In the genomic region with DNA sequence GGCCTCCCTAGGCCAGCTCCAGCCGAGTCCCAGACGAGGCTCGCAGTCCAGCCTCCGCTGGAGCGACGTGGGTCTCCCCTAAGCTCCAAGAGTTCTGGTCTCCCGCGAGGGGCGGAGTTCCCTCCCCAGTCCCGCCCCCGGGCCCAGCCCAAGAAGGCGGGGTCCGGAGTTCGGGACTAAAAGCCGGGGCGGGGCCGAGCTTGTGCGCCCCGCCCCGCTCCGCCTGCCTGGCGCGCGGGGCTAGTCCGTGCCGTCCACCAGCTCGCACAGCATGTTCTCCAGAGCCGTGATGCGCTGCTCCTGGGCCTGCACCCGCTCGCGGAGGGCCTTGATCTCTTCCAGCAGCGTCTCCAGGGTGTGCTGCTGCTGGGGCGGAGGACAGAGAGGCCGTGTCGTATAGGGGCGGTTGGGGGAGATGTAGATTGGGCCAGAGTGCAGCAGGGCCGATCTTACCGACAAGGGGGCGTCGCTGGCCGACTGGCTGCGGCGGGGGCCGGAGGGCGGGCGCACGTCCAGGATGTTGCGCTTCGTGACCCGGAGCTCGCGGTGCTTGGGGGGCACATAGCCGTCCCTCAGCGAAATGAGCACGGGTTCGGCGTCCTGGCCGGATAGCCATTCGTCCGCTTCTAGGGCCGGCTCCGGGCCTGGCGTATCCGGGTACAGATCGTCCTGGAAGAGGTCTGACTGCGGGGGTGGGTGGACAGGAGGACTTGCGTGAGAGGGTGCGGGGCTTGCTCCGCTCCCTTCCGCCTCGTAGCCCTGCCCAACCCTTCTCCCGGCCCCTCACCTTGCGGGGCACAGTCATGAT, we compare ENCODE assay signal across 8 cellular contexts. TPM values are rescaled to one million over a fixed set of nuclear protein-coding genes. Genes with fewer than 3 reads are reported as not detected.
DNase-seq lines count a peak whose midpoint lies in the region; ATAC-seq, FAIRE-seq and TF ChIP-seq lines count a peak whose summit lies in the region.

No MANE protein-coding gene starts in this region.

- peak overlapping the region; percentile 54 for H3K4me3 Mint-ChIP-seq in astrocyte (ENCODE audit: unreplicated experiment)

- no peaks in the 10 kb centered on the region for H3K9me3 Mint-ChIP-seq in astrocyte (ENCODE audit: unreplicated experiment)

- TF ChIP-seq POLR2A in A549 (IDR thresholded peaks at IDR 0.05; ENCODE audit: low read length) (no peak), uterus (IDR thresholded peaks at IDR 0.05) (peak; percentile 42 to 76)

- no peak overlapping the region for H3K27ac Mint-ChIP-seq in astrocyte (ENCODE audit: unreplicated experiment)

- peaks cover 11% of the 10 kb centered on the region for H4K20me1 ChIP-seq in astrocyte (ENCODE audit: insufficient read depth, low read length)

- POLR2A ChIA-PET in A549 (lab: Yijun Ruan, JAX), result interaction anchor here (0.6 kb wide), 1 partner anchor 24 kb away, joined by 3 read pairs; no protein-coding TSS in a partner anchor

- peaks cover 8% of the 10 kb centered on the region for H3K4me1 Mint-ChIP-seq in astrocyte (ENCODE audit: low read depth, unreplicated experiment)

- TF ChIP-seq EP300 in A549 (IDR thresholded peaks at IDR 0.05), result no peak

- H3K4me3 ChIP-seq in A549, result no peak overlapping the region
- peak overlapping the region; percentile 47 for H3K4me3 ChIP-seq in astrocyte (ENCODE audit: insufficient read depth, low read depth, low read length)
- peak overlapping the region; percentile 5 for H3K4me3 ChIP-seq in right cardiac atrium (ENCODE audit: low read length)
- H3K4me3 ChIP-seq in uterus, result peak overlapping the region; percentile 34 to 37

- H3K27ac ChIP-seq in A549 (peak overlapping the region in 1 of 2 experiments; percentile 18; a peak in 1 of 6 replicates), astrocyte (ENCODE audit: low read depth, low read length) (no peak overlapping the region), right cardiac atrium (ENCODE audit: low read length) (no peak overlapping the region), uterus (no peak overlapping the region)

- CTCF ChIA-PET in A549 (lab: Yijun Ruan, JAX), result interaction anchor here (0.8 to 23.2 kb wide), 13 partner anchors 10 to 478 kb away, joined by 3 to 447 read pairs (median 12); a partner anchor contains a TSS

- peaks cover 10% of the 10 kb centered on the region for H3K27me3 ChIP-seq in astrocyte (ENCODE audit: insufficient read depth, low read length)
- H3K27me3 ChIP-seq in right cardiac atrium (ENCODE audit: control insufficient read depth, insufficient read depth), result no peaks in the 10 kb centered on the region
- H3K27me3 ChIP-seq in uterus, result peaks cover 0 to 11% of the 10 kb centered on the region in 2 donors

- H3K4me2 ChIP-seq in A549, result peak overlapping the region; percentile 55
- H3K4me2 ChIP-seq in astrocyte (ENCODE audit: low read length), result peak overlapping the region; percentile 89

- 65% methylated on average over 45 of the region's 74 CpGs for WGBS in A549 (ENCODE audit: missing lambda C conversion rate)
- 17% methylated on average over 74 of the region's 74 CpGs for WGBS in right cardiac atrium

- peaks cover 8% of the 10 kb centered on the region for H3K27me3 Mint-ChIP-seq in astrocyte (ENCODE audit: low read depth, unreplicated experiment)

- peak overlapping the region; percentile 47 for H3K9ac ChIP-seq in astrocyte (ENCODE audit: low read length)

- no peaks in the 10 kb centered on the region for H3K36me3 ChIP-seq in astrocyte (ENCODE audit: insufficient read depth, low read length)
- H3K36me3 ChIP-seq in uterus, result no peaks in the 10 kb centered on the region

- H3K79me2 ChIP-seq in astrocyte (ENCODE audit: insufficient read depth, low read length), result no peaks in the 10 kb centered on the region

- peaks cover 45% of the 10 kb centered on the region for H3K4me1 ChIP-seq in A549
- H3K4me1 ChIP-seq in astrocyte (ENCODE audit: insufficient read depth, low read length), result peaks cover 35% of the 10 kb centered on the region
- H3K4me1 ChIP-seq in right cardiac atrium (ENCODE audit: control insufficient read depth, insufficient read depth, low read length), result peaks cover 8% of the 10 kb centered on the region
- H3K4me1 ChIP-seq in uterus, result peaks cover 0 to 26% of the 10 kb centered on the region in 2 donors

- H3K9me3 ChIP-seq in A549 (no peaks in the 10 kb centered on the region), astrocyte (ENCODE audit: insufficient read depth, low read depth, low read length) (no peaks in the 10 kb centered on the region), right cardiac atrium (ENCODE audit: control insufficient read depth, low read length) (no peaks in the 10 kb centered on the region), uterus (no peaks in the 10 kb centered on the region)

- FAIRE-seq in A549 (lab: Jason Lieb, UNC) (no peak), astrocyte (lab: Jason Lieb, UNC) (no peak)

- DNase-seq in A549 (ENCODE audit: low read depth in 1 of 2, low spot score in 1 of 2), result peak; percentile 73 to 74
- peak; percentile 94 for DNase-seq in HuH-7.5 (ENCODE audit: low spot score)
- peak; percentile 27 for DNase-seq in T1000 (lab: John Stamatoyannopoulos, UW)
- DNase-seq in astrocyte (ENCODE audit: low read depth), result peak; percentile 61
- DNase-seq in right cardiac atrium, result peak; percentile 87 to 97 (median 94)
- DNase-seq in putamen (ENCODE audit: low spot score), result peak; percentile 94
- peak; percentile 82 to 89 for DNase-seq in uterus

- TF ChIP-seq CTCF in A549 (IDR thresholded peaks at IDR 0.05) (no peak), astrocyte (IDR thresholded peaks at IDR 0.05; ENCODE audit: insufficient read depth, low read depth, low read length) (no peak), uterus (IDR thresholded peaks at IDR 0.05) (peak in 1 of 4 experiments; percentile 24)

- peaks cover 2% of the 10 kb centered on the region for H3K36me3 Mint-ChIP-seq in astrocyte (ENCODE audit: low read depth, unreplicated experiment)

- ATAC-seq in A549 (peak in 1 of 2 experiments; percentile 62; a peak in 3 of 6 replicates), GM19025 (IDR thresholded peaks at IDR 0.05; ENCODE audit: low read depth, unreplicated experiment) (peak; percentile 51), right cardiac atrium (peak; percentile 75 to 77)

- intact Hi-C loops in right cardiac atrium (cut with DNase I) (no loop called here), uterus (cut with DNase I; ENCODE audit: low total_unique reads) (no loop called here)

- TF ChIP-seq RAD21 in A549 (conservative IDR thresholded peaks at IDR 0.05 in 1 of 2, IDR thresholded peaks at IDR 0.05 in 1 of 2), result no peak

- H2AFZ ChIP-seq in astrocyte (ENCODE audit: low read depth, low read length), result peak overlapping the region; percentile 82

TF ChIP-seq in A549, 52 proteins besides CTCF, POLR2A, EP300 and RAD21 (continues in another document):
- no peak for TF ChIP-seq BHLHE40 (IDR thresholded peaks at IDR 0.05; ENCODE audit: low read depth, low read length)

RNA-seq across cellular contexts. Expression of a gene that starts 7.0 kb away (rescaled TPM):
- 5.0 and 6.1 TPM in 2 replicates for polyA plus RNA-seq in A549 (2011; rRNA removed)
- polyA plus RNA-seq in A549 (2012; cell fraction: cytosol; rRNA removed), result 9.2 and 10.4 TPM in 2 replicates
- 132 and 139 TPM in 2 replicates for polyA plus RNA-seq in A549 (2012; cell fraction: nucleus; rRNA removed)
- polyA plus RNA-seq in A549 (2017; fragmentation: RNase III; extraction: RNeasy Plus Mini Kit Qiagen cat#74134 plus additional on column Dnase treatment), result 7.9 to 10.9 TPM (median 10.1 TPM) in 3 replicates
- polyA minus RNA-seq in A549 (2011; rRNA and poly(A)+ RNA removed), result 11.6 and 12.8 TPM in 2 replicates
- 8.9 and 9.5 TPM in 2 replicates for total RNA-seq in astrocyte
- 100 to 1,000 TPM in 3 of 4 donors, 10 to 100 TPM in 1; 93.5 to 148 (median 113) TPM for total RNA-seq in right cardiac atrium
- polyA plus RNA-seq in right cardiac atrium, result 98.5 TPM
- total RNA-seq in uterus, result 1 to 10 TPM; 3.8 to 7.8 (median 5.1) TPM

RNA-seq across cellular contexts. Expression of a gene that starts 22.8 kb away (rescaled TPM):
- polyA plus RNA-seq in A549 (2011; rRNA removed), result 4.0 and 4.5 TPM in 2 replicates
- polyA plus RNA-seq in A549 (2012; cell fraction: cytosol; rRNA removed), result 16.3 and 21.8 TPM in 2 replicates
- polyA plus RNA-seq in A549 (2012; cell fraction: nucleus; rRNA removed), result 84.1 and 142 TPM in 2 replicates
- polyA plus RNA-seq in A549 (2017; fragmentation: RNase III; extraction: RNeasy Plus Mini Kit Qiagen cat#74134 plus additional on column Dnase treatment), result 15.3 to 17.8 TPM (median 16.4 TPM) in 3 replicates
- polyA minus RNA-seq in A549 (2011; rRNA and poly(A)+ RNA removed), result 9.2 and 10.1 TPM in 2 replicates
- 16.3 and 17.9 TPM in 2 replicates for total RNA-seq in astrocyte
- 10 to 100 TPM in 1 of 4 donors, 1 to 10 TPM in 3; 5.4 to 11.0 (median 7.4) TPM for total RNA-seq in right cardiac atrium
- 5.0 TPM for polyA plus RNA-seq in right cardiac atrium
- 10 to 100 TPM in 3 of 4 donors, 1 to 10 TPM in 1; 2.8 to 17.0 (median 12.7) TPM for total RNA-seq in uterus

RNA-seq across cellular contexts. Expression of a gene that starts 26.2 kb away (rescaled TPM):
- polyA plus RNA-seq in A549 (2011; rRNA removed), result 53.0 and 56.8 TPM in 2 replicates
- 73.4 and 97.2 TPM in 2 replicates for polyA plus RNA-seq in A549 (2012; cell fraction: cytosol; rRNA removed)
- polyA plus RNA-seq in A549 (2012; cell fraction: nucleus; rRNA removed), result 121 and 187 TPM in 2 replicates
- 45.2 to 47.8 TPM (median 45.3 TPM) in 3 replicates for polyA plus RNA-seq in A549 (2017; fragmentation: RNase III; extraction: RNeasy Plus Mini Kit Qiagen cat#74134 plus additional on column Dnase treatment)
- polyA minus RNA-seq in A549 (2011; rRNA and poly(A)+ RNA removed), result 104 and 105 TPM in 2 replicates
- total RNA-seq in astrocyte, result 48.9 and 52.2 TPM in 2 replicates
- total RNA-seq in right cardiac atrium, result 10 to 100 TPM; 31.4 to 37.8 (median 34.8) TPM
- polyA plus RNA-seq in right cardiac atrium, result 25.5 TPM
- total RNA-seq in uterus, result 10 to 100 TPM; 13.1 to 75.0 (median 22.9) TPM

RNA-seq across cellular contexts. Expression of a gene that starts 47.2 kb away (rescaled TPM):
- polyA plus RNA-seq in A549 (2011; rRNA removed) (27.5 and 31.3 TPM in 2 replicates), A549 (2017; fragmentation: RNase III; extraction: RNeasy Plus Mini Kit Qiagen cat#74134 plus additional on column Dnase treatment) (50.5 to 59.0 TPM (median 57.8 TPM) in 3 replicates), right cardiac atrium (53.0 TPM)
- 54.4 and 79.1 TPM in 2 replicates for polyA plus RNA-seq in A549 (2012; cell fraction: cytosol; rRNA removed)
- polyA plus RNA-seq in A549 (2012; cell fraction: nucleus; rRNA removed), result 316 and 464 TPM in 2 replicates
- 21.7 and 42.5 TPM in 2 replicates for polyA minus RNA-seq in A549 (2011; rRNA and poly(A)+ RNA removed)
- total RNA-seq in astrocyte (31.7 and 31.8 TPM in 2 replicates), right cardiac atrium (10 to 100 TPM; 30.6 to 45.3 (median 38.3) TPM), uterus (10 to 100 TPM; 35.6 to 50.3 (median 45.1) TPM)

RNA-seq across cellular contexts. Expression of a gene that starts 48.9 kb away (rescaled TPM):
- polyA plus RNA-seq in A549 (2011; rRNA removed), result 13.5 and 16.5 TPM in 2 replicates
- 10.6 and 15.2 TPM in 2 replicates for polyA plus RNA-seq in A549 (2012; cell fraction: cytosol; rRNA removed)
- 12.0 and 14.2 TPM in 2 replicates for polyA plus RNA-seq in A549 (2012; cell fraction: nucleus; rRNA removed)
- 13.6 to 15.8 TPM (median 14.7 TPM) in 3 replicates for polyA plus RNA-seq in A549 (2017; fragmentation: RNase III; extraction: RNeasy Plus Mini Kit Qiagen cat#74134 plus additional on column Dnase treatment)
- 19.5 and 19.6 TPM in 2 replicates for polyA minus RNA-seq in A549 (2011; rRNA and poly(A)+ RNA removed)
- 8.6 and 9.7 TPM in 2 replicates for total RNA-seq in astrocyte
- 1 to 10 TPM; 6.6 to 7.5 (median 7.3) TPM for total RNA-seq in right cardiac atrium
- 5.2 TPM for polyA plus RNA-seq in right cardiac atrium
- total RNA-seq in uterus, result 10 to 100 TPM in 1 of 4 donors, 1 to 10 TPM in 2, under 1 TPM in 1; 0.26 to 11.4 (median 4.4) TPM

Comparison
In these comparisons a context has a peak if more than half of its experiments do, and no peak if none do; other contexts are left out.
1. DNase-seq: peak in every context shown above with its lines; median percentile 94 in HuH-7.5; 94 in right cardiac atrium; 94 in putamen; 86 in uterus; 74 in A549; 61 in astrocyte; 27 in T1000.